Comparison of ENCODE assay signal across 8 cellular contexts in the genomic region with DNA sequence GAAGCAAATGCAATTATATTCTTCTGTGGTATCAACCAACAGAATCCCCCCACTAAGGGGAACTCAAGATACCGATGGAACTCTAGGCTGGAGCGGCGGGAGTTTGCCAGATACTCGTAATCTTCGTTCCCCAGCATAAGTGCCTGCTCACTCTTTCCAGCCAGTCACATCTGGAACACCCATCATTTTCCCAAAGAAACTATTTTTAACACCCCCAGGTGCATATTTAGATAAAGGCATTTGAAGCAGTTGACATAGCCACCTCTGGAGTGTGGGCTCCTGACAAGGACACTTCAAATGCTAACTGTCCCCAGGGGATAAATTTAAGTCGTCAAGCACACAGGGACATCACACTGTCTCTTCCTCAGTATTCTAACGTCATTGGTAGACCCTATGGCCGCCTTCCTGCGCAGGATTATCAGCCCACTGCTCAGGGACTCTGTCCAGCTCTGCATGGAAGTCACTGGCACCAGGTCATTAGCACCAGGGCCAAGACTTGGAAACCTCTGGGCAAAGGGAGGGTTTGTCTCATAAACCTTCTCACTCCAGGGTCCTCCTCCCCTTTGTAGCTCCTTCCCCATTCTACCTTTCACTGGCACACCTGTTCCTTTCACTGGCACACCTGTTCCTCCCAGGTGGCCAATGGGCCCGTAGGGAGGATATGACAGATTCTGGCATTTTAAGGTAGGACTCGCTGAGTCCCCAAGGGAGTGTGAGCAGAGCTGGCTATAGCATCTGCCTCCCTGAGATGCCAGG. TPM values are rescaled to one million over a fixed set of nuclear protein-coding genes. Genes with fewer than 3 reads are reported as not detected.
DNase-seq lines count a peak whose midpoint lies in the region; ATAC-seq and TF ChIP-seq lines count a peak whose summit lies in the region.

No MANE protein-coding gene starts in this region.

- H3K4me3 Mint-ChIP-seq in activated CD4-positive, alpha-beta T cell treated with anti-CD3 and anti-CD28 coated beads, Interleukin-2, amount 10 ng/mL, durations not matched to agents 24 days and 14 days = peak overlapping the region; percentile 67
- peak overlapping the region; percentile 68 for H3K4me3 Mint-ChIP-seq in activated T-helper 2 cell treated with anti-CD3 and anti-CD28 coated beads, Interferon-gamma antibody, Interleukin-2, Interleukin-4, amounts not matched to agents 10 μg/mL and 5 μg/mL and 100 μg/mL, durations not matched to agents 14 hours and 24 hours and 36 hours (ENCODE audit: low read depth)
- peak overlapping the region; percentile 74 to 81 (median 80) for H3K4me3 Mint-ChIP-seq in immature natural killer cell

- DNase-seq in activated CD4-positive, alpha-beta T cell treated with anti-CD3 and anti-CD28 coated beads, Interleukin-2, amount 10 ng/mL, durations not matched to agents 24 days and 14 days = no peak
- DNase-seq in activated CD4-positive, alpha-beta T cell treated with anti-CD3 and anti-CD28 coated beads for 4 hours = no peak
- DNase-seq in activated T-helper 2 cell treated with anti-CD3 and anti-CD28 coated beads, Interferon-gamma antibody, Interleukin-2, Interleukin-4, amounts not matched to agents 10 μg/mL and 5 μg/mL and 100 μg/mL, durations not matched to agents 14 hours and 24 hours and 36 hours (ENCODE audit: low spot score) = no peak
- DNase-seq in immature natural killer cell (no peak), thyroid gland (no peak), COR-L47 (lab: John Stamatoyannopoulos, UW) (no peak)

- H3K27ac Mint-ChIP-seq in activated CD4-positive, alpha-beta T cell treated with anti-CD3 and anti-CD28 coated beads, Interleukin-2, amount 10 ng/mL, durations not matched to agents 24 days and 14 days = peak overlapping the region; percentile 76
- peak overlapping the region; percentile 33 for H3K27ac Mint-ChIP-seq in activated T-helper 2 cell treated with anti-CD3 and anti-CD28 coated beads, Interferon-gamma antibody, Interleukin-2, Interleukin-4, amounts not matched to agents 10 μg/mL and 5 μg/mL and 100 μg/mL, durations not matched to agents 14 hours and 24 hours and 36 hours
- peak overlapping the region; percentile 84 to 92 (median 87) for H3K27ac Mint-ChIP-seq in immature natural killer cell

- peak overlapping the region in 1 of 3 donors; percentile 71 for H3K4me3 ChIP-seq in thyroid gland (replicated peaks in 1 of 3)

- peaks cover 6% of the 10 kb centered on the region for H3K27me3 Mint-ChIP-seq in activated CD4-positive, alpha-beta T cell treated with anti-CD3 and anti-CD28 coated beads, Interleukin-2, amount 10 ng/mL, durations not matched to agents 24 days and 14 days
- peaks cover 6% of the 10 kb centered on the region for H3K27me3 Mint-ChIP-seq in activated T-helper 2 cell treated with anti-CD3 and anti-CD28 coated beads, Interferon-gamma antibody, Interleukin-2, Interleukin-4, amounts not matched to agents 10 μg/mL and 5 μg/mL and 100 μg/mL, durations not matched to agents 14 hours and 24 hours and 36 hours (ENCODE audit: low read depth)
- H3K27me3 Mint-ChIP-seq in immature natural killer cell (ENCODE audit: low read depth in 3 of 3) = peaks cover 2 to 9% (median 5%) of the 10 kb centered on the region in 3 donors

- no peaks in the 10 kb centered on the region for H3K27me3 ChIP-seq in thyroid gland

- H3K27ac ChIP-seq in thyroid gland = peak overlapping the region; percentile 88 to 99 (median 98)

- no peak for ATAC-seq in GM19455 (IDR thresholded peaks at IDR 0.05; ENCODE audit: unreplicated experiment)
- ATAC-seq in HG03280 (IDR thresholded peaks at IDR 0.05; ENCODE audit: unreplicated experiment) = no peak

- peaks cover 24% of the 10 kb centered on the region for H3K4me1 Mint-ChIP-seq in activated CD4-positive, alpha-beta T cell treated with anti-CD3 and anti-CD28 coated beads, Interleukin-2, amount 10 ng/mL, durations not matched to agents 24 days and 14 days
- H3K4me1 Mint-ChIP-seq in activated T-helper 2 cell treated with anti-CD3 and anti-CD28 coated beads, Interferon-gamma antibody, Interleukin-2, Interleukin-4, amounts not matched to agents 10 μg/mL and 5 μg/mL and 100 μg/mL, durations not matched to agents 14 hours and 24 hours and 36 hours (ENCODE audit: low read depth) = peaks cover 15% of the 10 kb centered on the region
- peaks cover 20 to 29% of the 10 kb centered on the region in 2 donors for H3K4me1 Mint-ChIP-seq in immature natural killer cell

- no peak for TF ChIP-seq CTCF in thyroid gland (IDR thresholded peaks at IDR 0.05)

- no peaks in the 10 kb centered on the region for H3K36me3 ChIP-seq in thyroid gland

- WGBS in thyroid gland, 2 donors = 55 to 62% methylated on average over 11 of the region's 11 CpGs

- no peaks in the 10 kb centered on the region for H3K36me3 Mint-ChIP-seq in activated CD4-positive, alpha-beta T cell treated with anti-CD3 and anti-CD28 coated beads, Interleukin-2, amount 10 ng/mL, durations not matched to agents 24 days and 14 days (ENCODE audit: low read depth)
- H3K36me3 Mint-ChIP-seq in activated T-helper 2 cell treated with anti-CD3 and anti-CD28 coated beads, Interferon-gamma antibody, Interleukin-2, Interleukin-4, amounts not matched to agents 10 μg/mL and 5 μg/mL and 100 μg/mL, durations not matched to agents 14 hours and 24 hours and 36 hours (ENCODE audit: low read depth) = no peaks in the 10 kb centered on the region
- H3K36me3 Mint-ChIP-seq in immature natural killer cell = no peaks in the 10 kb centered on the region

- no peak for TF ChIP-seq POLR2A in thyroid gland (IDR thresholded peaks at IDR 0.05)

- no peaks in the 10 kb centered on the region for H3K9me3 ChIP-seq in thyroid gland

- intact Hi-C loops in activated CD4-positive, alpha-beta T cell treated with anti-CD3 and anti-CD28 coated beads, Interleukin-2, amount 10 ng/mL, durations not matched to agents 24 days and 14 days (cut with micrococcal nuclease) = loop anchor here (2.0 to 5.0 kb wide), 2 partner anchors 46 to 334 kb away; partner anchors contain the start of gene SRP9
- intact Hi-C loops in activated T-helper 2 cell treated with anti-CD3 and anti-CD28 coated beads, Interferon-gamma antibody, Interleukin-2, Interleukin-4, amounts not matched to agents 10 μg/mL and 5 μg/mL and 100 μg/mL, durations not matched to agents 14 hours and 24 hours and 36 hours (cut with micrococcal nuclease) = no loop called here
- intact Hi-C loops in thyroid gland (cut with DNase I) = no loop called here

- no peaks in the 10 kb centered on the region for H3K9me3 Mint-ChIP-seq in activated CD4-positive, alpha-beta T cell treated with anti-CD3 and anti-CD28 coated beads, Interleukin-2, amount 10 ng/mL, durations not matched to agents 24 days and 14 days
- no peaks in the 10 kb centered on the region for H3K9me3 Mint-ChIP-seq in activated T-helper 2 cell treated with anti-CD3 and anti-CD28 coated beads, Interferon-gamma antibody, Interleukin-2, Interleukin-4, amounts not matched to agents 10 μg/mL and 5 μg/mL and 100 μg/mL, durations not matched to agents 14 hours and 24 hours and 36 hours
- no peaks in the 10 kb centered on the region for H3K9me3 Mint-ChIP-seq in immature natural killer cell

- H3K4me1 ChIP-seq in thyroid gland = peaks cover 14 to 25% of the 10 kb centered on the region in 2 donors

RNA-seq across cellular contexts. Expression of gene H3-3A, which starts 48.8 kb away (rescaled TPM):
- 390 and 391 TPM in 2 replicates for total RNA-seq in activated CD4-positive, alpha-beta T cell treated with anti-CD3 and anti-CD28 coated beads, Interleukin-2, amount 10 ng/mL, durations not matched to agents 24 days and 14 days
- total RNA-seq in activated T-helper 2 cell treated with anti-CD3 and anti-CD28 coated beads, Interferon-gamma antibody, Interleukin-2, Interleukin-4, amounts not matched to agents 10 μg/mL and 5 μg/mL and 100 μg/mL, durations not matched to agents 14 hours and 24 hours and 36 hours = 437 and 443 TPM in 2 replicates
- polyA plus RNA-seq in immature natural killer cell = 1,000 to 10,000 TPM in 1 of 3 donors, 100 to 1,000 TPM in 2; 850 to 1,086 (median 967) TPM
- total RNA-seq in thyroid gland = 100 to 1,000 TPM; 304 to 610 (median 445) TPM

Comparison
In these comparisons a context has a peak if more than half of its experiments do, and no peak if none do; other contexts are left out.
1. H3K27ac Mint-ChIP-seq: peak in every context shown above with its lines; median percentile 87 in immature natural killer cell; 76 in activated CD4-positive, alpha-beta T cell treated with anti-CD3 and anti-CD28 coated beads, Interleukin-2, amount 10 ng/mL, durations not matched to agents 24 days and 14 days; 33 in activated T-helper 2 cell treated with anti-CD3 and anti-CD28 coated beads, Interferon-gamma antibody, Interleukin-2, Interleukin-4, amounts not matched to agents 10 μg/mL and 5 μg/mL and 100 μg/mL, durations not matched to agents 14 hours and 24 hours and 36 hours.